Comparison of ENCODE assay signal across 9 cellular contexts in genomic region chr12:54360717-54361456, GRCh38. TPM values are rescaled to one million over a fixed set of nuclear protein-coding genes. Genes with fewer than 3 reads are reported as not detected.
DNase-seq lines count a peak whose midpoint lies in the region; ATAC-seq and TF ChIP-seq lines count a peak whose summit lies in the region.
"Had no signal": no experiment of that assay in that cellular context is flagged by ENCODE, and none has a peak within 500 bp of the region (broad histone marks: within the 10 kb centered on the region; RNA-seq: fewer than 3 reads in every experiment).

No MANE protein-coding gene starts in this region.

- H2AFZ ChIP-seq in HCT116 (ENCODE audit: low read depth, low read length, poor library complexity, severe bottlenecking) = no peak overlapping the region

- ATAC-seq in HCT116 (peak; percentile 67), upper lobe of right lung (peak; percentile 50), GM21786 (IDR thresholded peaks at IDR 0.05; ENCODE audit: unreplicated experiment) (no peak)

- H3K9me3 Mint-ChIP-seq in nephron progenitor cell = no peaks in the 10 kb centered on the region

- H4K20me1 ChIP-seq in HCT116 (ENCODE audit: insufficient read depth) = no peaks in the 10 kb centered on the region

- TF ChIP-seq RAD21 in HCT116 (IDR thresholded peaks at IDR 0.05; ENCODE audit: low read depth) = peak; percentile 99

- no peaks in the 10 kb centered on the region for H3K27me3 ChIP-seq in HCT116 (ENCODE audit: insufficient read depth, low read length)
- H3K27me3 ChIP-seq in esophagus muscularis mucosa = no peaks in the 10 kb centered on the region
- no peaks in the 10 kb centered on the region for H3K27me3 ChIP-seq in upper lobe of right lung

- TF ChIP-seq POLR2A in HCT116 (IDR thresholded peaks at IDR 0.05; ENCODE audit: borderline replicate concordance, extremely low read depth, insufficient read depth, insufficient read length) = no peak
- no peak for TF ChIP-seq POLR2A in esophagus muscularis mucosa (IDR thresholded peaks at IDR 0.05; ENCODE audit: low read depth)

- peaks cover 8% of the 10 kb centered on the region for H3K27me3 Mint-ChIP-seq in nephron progenitor cell (ENCODE audit: low read depth, poor library complexity)

- TF ChIP-seq CTCF in HCT116 (IDR thresholded peaks at IDR 0.05 in 2 of 3, conservative IDR thresholded peaks at IDR 0.05 in 1 of 3; ENCODE audit: borderline replicate concordance in 1 of 3, insufficient read depth in 1 of 3, low read depth in 2 of 3, low read length in 2 of 3) (peak; percentile 90 to 98 (median 97)), esophagus muscularis mucosa (IDR thresholded peaks at IDR 0.05) (peak; percentile 77 to 87 (median 83)), nephron progenitor cell (IDR thresholded peaks at IDR 0.05) (peak; percentile 87), upper lobe of right lung (IDR thresholded peaks at IDR 0.05) (peak; percentile 67)

- no peaks in the 10 kb centered on the region for H3K36me3 Mint-ChIP-seq in nephron progenitor cell (ENCODE audit: low read depth)

- H3K4me2 ChIP-seq in HCT116 (ENCODE audit: low read length) = peak overlapping the region; percentile 97

- RAD21 ChIA-PET in HCT116 (lab: Charles Lee; ENCODE audit: low non-redundant PET in 1 of 2, low total read pairs in 2 of 2, uncharacterized antibody in 2 of 2, unreplicated experiment in 2 of 2) = interaction anchor here in 1 of 2 experiments (0.7 to 1.4 kb wide), 2 partner anchors 66 to 131 kb away, joined by 3 to 4 read pairs; no protein-coding TSS in a partner anchor

- TF ChIP-seq EP300 in esophagus muscularis mucosa (IDR thresholded peaks at IDR 0.05) = no peak

- H3K4me3 ChIP-seq in HCT116 (replicated peaks in 1 of 2; ENCODE audit: low read depth in 1 of 2, low read length in 2 of 2) = no peak overlapping the region
- no peak overlapping the region for H3K4me3 ChIP-seq in esophagus muscularis mucosa
- H3K4me3 ChIP-seq in upper lobe of right lung = no peak overlapping the region
- H3K4me3 ChIP-seq: skin epidermis had no signal

- no peaks in the 10 kb centered on the region for H3K79me2 ChIP-seq in HCT116 (ENCODE audit: insufficient read depth, low read length)

- H3K9me3 ChIP-seq in HCT116 (ENCODE audit: control insufficient read depth in 1 of 2, insufficient read depth in 1 of 2, low read depth in 1 of 2, low read length in 2 of 2) (no peaks in the 10 kb centered on the region), esophagus muscularis mucosa (no peaks in the 10 kb centered on the region), upper lobe of right lung (no peaks in the 10 kb centered on the region)

- H3K27ac ChIP-seq in HCT116 (ENCODE audit: low read depth, low read length) = peak overlapping the region; percentile 34
- peak overlapping the region; percentile 88 to 92 (median 90) for H3K27ac ChIP-seq in esophagus muscularis mucosa (replicated peaks in 1 of 4)
- H3K27ac ChIP-seq in upper lobe of right lung = no peak overlapping the region

- BruUV-seq in HCT116 (replicated peaks; lab: Mats Ljungman, UMichigan) = no TSS peak

- peaks cover 5% of the 10 kb centered on the region for H3K4me1 Mint-ChIP-seq in nephron progenitor cell

- CTCF ChIA-PET in HCT116 (lab: Charles Lee) = interaction anchor here (0.7 to 3.0 kb wide), 13 partner anchors 7 to 376 kb away, joined by 3 to 14 read pairs (median 4); partner anchors contain the start of gene HOXC10

- H3K4me1 ChIP-seq in HCT116 (ENCODE audit: control insufficient read depth in 1 of 2, insufficient read depth in 2 of 2, low read length in 2 of 2) = peaks cover 26 to 36% of the 10 kb centered on the region in 2 experiments
- peaks cover 20 to 44% (median 42%) of the 10 kb centered on the region in 4 donors for H3K4me1 ChIP-seq in esophagus muscularis mucosa
- peaks cover 18% of the 10 kb centered on the region for H3K4me1 ChIP-seq in upper lobe of right lung

- peak overlapping the region; percentile 68 for H3K4me3 Mint-ChIP-seq in nephron progenitor cell

- peak overlapping the region; percentile 76 for H3K9ac ChIP-seq in HCT116 (ENCODE audit: low read length)

- H3K36me3 ChIP-seq in HCT116 (ENCODE audit: control insufficient read depth in 1 of 2, insufficient read depth in 2 of 2, low read length in 2 of 2) = no peaks in the 10 kb centered on the region
- no peaks in the 10 kb centered on the region for H3K36me3 ChIP-seq in esophagus muscularis mucosa
- no peaks in the 10 kb centered on the region for H3K36me3 ChIP-seq in upper lobe of right lung

- intact Hi-C loops in HCT116 (cut with micrococcal nuclease) = loop anchor here (1.0 to 5.0 kb wide), 4 partner anchors 34 to 141 kb away; partner anchors contain the start of gene COPZ1
- intact Hi-C loops in esophagus muscularis mucosa (cut with DNase I) = loop anchor here (2.0 to 10.0 kb wide), 5 partner anchors 34 to 346 kb away; partner anchors contain the start of gene COPZ1
- intact Hi-C loops in upper lobe of right lung (cut with DNase I) = loop anchor here (10.0 kb wide), 2 partner anchors 106 to 136 kb away; no protein-coding TSS in a partner anchor

- POLR2A ChIA-PET in HCT116 (lab: Charles Lee) = interaction anchor here (0.6 kb wide), 1 partner anchor 110 kb away, joined by 3 read pairs; no protein-coding TSS in a partner anchor

- H3K9me2 ChIP-seq in HCT116 (ENCODE audit: insufficient read depth) = no peaks in the 10 kb centered on the region

- H3K27ac Mint-ChIP-seq in nephron progenitor cell = peak overlapping the region; percentile 92

- 64% methylated on average over 16 of the region's 16 CpGs for WGBS in esophagus muscularis mucosa

- DNase-seq in AG20443 (ENCODE audit: low spot score) (peak; percentile 58), HCT116 (ENCODE audit: low read depth, low spot score) (peak; percentile 77), NCI-H526 (lab: John Stamatoyannopoulos, UW) (peak; percentile 81 to 89), esophagus muscularis mucosa (ENCODE audit: extremely low spot score) (no peak), nephron progenitor cell (peak; percentile 86), upper lobe of right lung (peak; percentile 87)
- peak; percentile 51 for DNase-seq in activated CD8-positive, alpha-beta memory T cell treated with anti-CD3 and anti-CD28 coated beads, Interleukin-2, amount 50 U/mL, for 4 hours

TF ChIP-seq in HCT116, 20 proteins besides CTCF, POLR2A, EP300 and RAD21:
- TF ChIP-seq MAX (IDR thresholded peaks at IDR 0.05) (peak; percentile 31; the same call in 1 of the 2 replicates), SRF (IDR thresholded peaks at IDR 0.05; ENCODE audit: low read depth) (no peak), CBX3 (IDR thresholded peaks at IDR 0.05; ENCODE audit: low read depth) (0 out of 2 replicates have a peak, but pooled peaks have one; percentile 12)

RNA-seq across cellular contexts. Expression of gene GPR84, which starts 3.4 kb away (rescaled TPM):
- total RNA-seq in HCT116 (2021; ENCODE audit: unreplicated experiment) = not detected
- 0.05 and 0.17 TPM in 2 replicates for polyA plus RNA-seq in HCT116 (2012)
- under 1 TPM in 1 of 4 donors, not detected in 3; 0.66 TPM for total RNA-seq in esophagus muscularis mucosa
- 0.96 TPM for total RNA-seq in upper lobe of right lung

RNA-seq across cellular contexts. Expression of gene ZNF385A, which starts 23.6 kb away (rescaled TPM):
- total RNA-seq in HCT116 (2021; ENCODE audit: unreplicated experiment) (34.7 TPM), esophagus muscularis mucosa (10 to 100 TPM; 15.7 to 32.6 (median 19.4) TPM), upper lobe of right lung (26.6 TPM)
- polyA plus RNA-seq in HCT116 (2012) = 32.1 and 34.1 TPM in 2 replicates

RNA-seq across cellular contexts. Expression of gene COPZ1, which starts 36.0 kb away (rescaled TPM):
- total RNA-seq in HCT116 (2021; ENCODE audit: unreplicated experiment) (191 TPM), esophagus muscularis mucosa (10 to 100 TPM; 41.1 to 61.9 (median 48.5) TPM), upper lobe of right lung (125 TPM)
- polyA plus RNA-seq in HCT116 (2012) = 169 and 175 TPM in 2 replicates

RNA-seq across cellular contexts. Expression of gene ITGA5, which starts 58.2 kb away (rescaled TPM):
- total RNA-seq in HCT116 (2021; ENCODE audit: unreplicated experiment) = 49.7 TPM
- 58.3 and 64.0 TPM in 2 replicates for polyA plus RNA-seq in HCT116 (2012)
- total RNA-seq in esophagus muscularis mucosa = 100 to 1,000 TPM; 264 to 785 (median 602) TPM
- 102 TPM for total RNA-seq in upper lobe of right lung
